23 cellular contexts compared by ENCODE assay signal in the genomic region with DNA sequence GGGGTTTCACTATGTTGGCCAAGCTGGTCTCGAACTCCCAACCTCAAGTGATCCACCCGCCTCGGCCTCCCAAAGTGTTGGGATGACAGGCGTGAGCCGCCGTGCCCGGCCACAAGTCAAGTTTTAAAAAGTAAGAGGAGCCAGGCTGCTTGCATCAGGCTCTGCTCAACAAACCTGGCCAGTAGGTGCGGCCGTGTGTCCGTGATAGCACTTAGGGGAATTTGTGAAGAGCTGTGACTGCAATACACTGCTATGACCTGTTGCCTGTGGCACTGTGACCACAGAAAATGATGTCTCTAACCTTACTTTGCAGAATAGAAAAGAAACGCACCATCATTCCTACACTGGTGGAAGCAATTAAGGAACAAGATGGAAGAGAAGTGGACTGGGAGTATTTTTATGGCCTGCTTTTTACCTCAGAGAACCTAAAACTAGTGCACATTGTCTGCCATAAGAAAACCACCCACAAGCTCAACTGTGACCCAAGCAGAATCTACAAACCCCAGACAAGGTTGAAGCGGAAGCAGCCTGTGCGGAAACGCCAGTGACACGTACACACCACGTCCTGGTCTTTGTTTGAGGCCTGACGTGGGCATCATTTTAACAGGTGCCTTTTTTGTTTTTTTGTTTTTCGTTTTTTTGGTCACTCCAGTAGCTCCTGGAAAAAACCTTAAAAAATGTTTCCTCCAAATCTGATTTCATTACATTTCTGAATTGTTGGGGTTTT. TPM values are rescaled to one million over a fixed set of nuclear protein-coding genes. Genes with fewer than 3 reads are reported as not detected.
DNase-seq lines count a peak whose midpoint lies in the region; ATAC-seq, FAIRE-seq and TF ChIP-seq lines count a peak whose summit lies in the region.
"Had no signal": no experiment of that assay in that cellular context is flagged by ENCODE, and none has a peak within 500 bp of the region (broad histone marks: within the 10 kb centered on the region; RNA-seq: fewer than 3 reads in every experiment).

No MANE protein-coding gene starts in this region.

- no peak overlapping the region for H3K27ac ChIP-seq in CD4-positive, alpha-beta T cell (ENCODE audit: low read depth, low read length)
- H3K27ac ChIP-seq in CD4-positive, alpha-beta memory T cell (ENCODE audit: low read depth, low read length): no peak overlapping the region
- no peak overlapping the region for H3K27ac ChIP-seq in kidney (ENCODE audit: low read depth in 2 of 2, low read length in 2 of 2)
- H3K27ac ChIP-seq: BLaER1 treated with 17β-estradiol and CSF1 and Interleukin-3, amounts not matched to agents 10 nM and 100 nM; hepatocyte; PC-9; testis had no signal

- peak overlapping the region; percentile 43 for H3K27ac Mint-ChIP-seq in CD4-positive, alpha-beta T cell
- H3K27ac Mint-ChIP-seq in CD4-positive, alpha-beta memory T cell: peak overlapping the region; percentile 42 to 91 (median 72)
- peak overlapping the region; percentile 76 for H3K27ac Mint-ChIP-seq in activated CD8-positive, alpha-beta T cell treated with anti-CD3 and anti-CD28 coated beads for 36 hours
- peak overlapping the region in 1 of 2 donors; percentile 67 for H3K27ac Mint-ChIP-seq in stimulated activated naive CD8-positive, alpha-beta T cell treated with anti-CD3 and anti-CD28 coated beads, Interleukin-15, amount 100 ng/mL, for 72 hours
- H3K27ac Mint-ChIP-seq: brain, GM23338 had no signal

- H3K4me3 Mint-ChIP-seq in CD4-positive, alpha-beta T cell: no peak overlapping the region
- H3K4me3 Mint-ChIP-seq in CD4-positive, alpha-beta memory T cell: peak overlapping the region in 2 of 8 donors; percentile 25 to 43
- H3K4me3 Mint-ChIP-seq in activated CD8-positive, alpha-beta T cell treated with anti-CD3 and anti-CD28 coated beads for 36 hours: no peak overlapping the region
- H3K4me3 Mint-ChIP-seq in stimulated activated naive CD8-positive, alpha-beta T cell treated with anti-CD3 and anti-CD28 coated beads, Interleukin-15, amount 100 ng/mL, for 72 hours: no peak overlapping the region
- H3K4me3 Mint-ChIP-seq: brain, GM23338 had no signal

- no peaks in the 10 kb centered on the region for H3K27me3 ChIP-seq in CD4-positive, alpha-beta T cell (ENCODE audit: control insufficient read depth, insufficient read depth, low read length)
- H3K27me3 ChIP-seq in CD4-positive, alpha-beta memory T cell (ENCODE audit: insufficient read depth, low read length): no peaks in the 10 kb centered on the region
- H3K27me3 ChIP-seq: BLaER1 treated with 17β-estradiol and CSF1 and Interleukin-3, amounts not matched to agents 10 nM and 100 nM; hepatocyte; testis had no signal

- peaks cover 33% of the 10 kb centered on the region for H3K36me3 ChIP-seq in CD4-positive, alpha-beta memory T cell (ENCODE audit: insufficient read depth, low read length)
- H3K36me3 ChIP-seq in kidney (ENCODE audit: control insufficient read depth in 1 of 2, insufficient read depth in 2 of 2, low read length in 2 of 2): peaks cover 15 to 18% of the 10 kb centered on the region in 2 donors

- no peaks in the 10 kb centered on the region for H3K27me3 Mint-ChIP-seq in CD4-positive, alpha-beta T cell
- H3K27me3 Mint-ChIP-seq in CD4-positive, alpha-beta memory T cell: no peaks in the 10 kb centered on the region
- H3K27me3 Mint-ChIP-seq in activated CD8-positive, alpha-beta T cell treated with anti-CD3 and anti-CD28 coated beads for 36 hours: no peaks in the 10 kb centered on the region
- H3K27me3 Mint-ChIP-seq in stimulated activated naive CD8-positive, alpha-beta T cell treated with anti-CD3 and anti-CD28 coated beads, Interleukin-15, amount 100 ng/mL, for 72 hours: no peaks in the 10 kb centered on the region
- H3K27me3 Mint-ChIP-seq: brain had no signal

- CTCF ChIA-PET in CD4-positive, alpha-beta T cell (lab: Charles Lee): no interaction called here
- CTCF ChIA-PET in CD4-positive, alpha-beta memory T cell (lab: Charles Lee; ENCODE audit: partially characterized antibody): no interaction called here
- CTCF ChIA-PET in activated CD8-positive, alpha-beta T cell treated with anti-CD3 and anti-CD28 coated beads for 36 hours (lab: Charles Lee): interaction anchor here (1.1 to 1.3 kb wide), 2 partner anchors 10 to 16 kb away, joined by 3 to 5 read pairs; partner anchors contain the start of gene C1orf174

- no peak for FAIRE-seq in kidney (lab: Jason Lieb, UNC)
- FAIRE-seq: G401.6 had no signal

- peaks cover 7% of the 10 kb centered on the region for H3K9me3 ChIP-seq in CD4-positive, alpha-beta T cell (ENCODE audit: control insufficient read depth, low read length)
- H3K9me3 ChIP-seq in CD4-positive, alpha-beta memory T cell (ENCODE audit: control insufficient read depth in 1 of 2, low read length in 2 of 2): no peaks in the 10 kb centered on the region
- peaks cover 3 to 11% of the 10 kb centered on the region in 2 donors for H3K9me3 ChIP-seq in kidney (ENCODE audit: control insufficient read depth in 1 of 2, low read length in 2 of 2)
- H3K9me3 ChIP-seq: testis had no signal

- POLR2A ChIA-PET in CD4-positive, alpha-beta T cell (lab: Charles Lee): no interaction called here
- POLR2A ChIA-PET in CD4-positive, alpha-beta memory T cell (lab: Charles Lee; ENCODE audit: partially characterized antibody): interaction anchor here (0.8 to 2.1 kb wide), 2 partner anchors 17 to 18 kb away, joined by 3 to 8 read pairs; partner anchors contain the start of gene C1orf174
- POLR2A ChIA-PET in activated CD8-positive, alpha-beta T cell treated with anti-CD3 and anti-CD28 coated beads for 36 hours (lab: Charles Lee): interaction anchor here (0.8 to 1.3 kb wide), 2 partner anchors 26 to 28 kb away, joined by 3 read pairs; partner anchors contain the start of gene DFFB

- peaks cover 5% of the 10 kb centered on the region for H3K4me1 Mint-ChIP-seq in CD4-positive, alpha-beta T cell (ENCODE audit: low read depth)
- peaks cover 4 to 5% (median 4%) of the 10 kb centered on the region in 4 donors for H3K4me1 Mint-ChIP-seq in CD4-positive, alpha-beta memory T cell
- H3K4me1 Mint-ChIP-seq in activated CD8-positive, alpha-beta T cell treated with anti-CD3 and anti-CD28 coated beads for 36 hours (ENCODE audit: low read depth): peaks cover 6% of the 10 kb centered on the region
- H3K4me1 Mint-ChIP-seq in stimulated activated naive CD8-positive, alpha-beta T cell treated with anti-CD3 and anti-CD28 coated beads, Interleukin-15, amount 100 ng/mL, for 72 hours: peaks cover 16% of the 10 kb centered on the region
- H3K4me1 Mint-ChIP-seq: brain, GM23338 had no signal

- ATAC-seq in CD4-positive, alpha-beta T cell (ENCODE audit: poor library complexity): peak; percentile 78
- ATAC-seq in activated CD8-positive, alpha-beta T cell treated with anti-CD3 and anti-CD28 coated beads for 36 hours: peak; percentile 65
- ATAC-seq in GM21528 (IDR thresholded peaks at IDR 0.05; ENCODE audit: low FRiP score, unreplicated experiment): no peak
- no peak for ATAC-seq in stimulated activated naive CD8-positive, alpha-beta T cell treated with anti-CD3 and anti-CD28 coated beads, Interleukin-15, amount 100 ng/mL, for 72 hours
- ATAC-seq: GM23338, left cardiac atrium, mucosa of descending colon, Right ventricle myocardium inferior had no signal

- TF ChIP-seq CTCF in CD4-positive, alpha-beta T cell (IDR thresholded peaks at IDR 0.05): no peak
- TF ChIP-seq CTCF in activated CD8-positive, alpha-beta T cell treated with anti-CD3 and anti-CD28 coated beads for 36 hours (IDR thresholded peaks at IDR 0.05): no peak
- TF ChIP-seq CTCF in kidney (IDR thresholded peaks at IDR 0.05; ENCODE audit: borderline replicate concordance, extremely low read depth, insufficient read depth): no peak

- H3K4me1 ChIP-seq in CD4-positive, alpha-beta memory T cell (ENCODE audit: insufficient read depth, low read length): no peaks in the 10 kb centered on the region
- peaks cover 0 to 3% of the 10 kb centered on the region in 2 donors for H3K4me1 ChIP-seq in kidney (ENCODE audit: control insufficient read depth in 1 of 2, insufficient read depth in 1 of 2, low read depth in 1 of 2, low read length in 2 of 2)
- H3K4me1 ChIP-seq: testis had no signal

- H3K9me3 Mint-ChIP-seq in CD4-positive, alpha-beta T cell: no peaks in the 10 kb centered on the region
- peaks cover 0 to 9% (median under 1%) of the 10 kb centered on the region in 8 donors for H3K9me3 Mint-ChIP-seq in CD4-positive, alpha-beta memory T cell
- peaks cover 3% of the 10 kb centered on the region for H3K9me3 Mint-ChIP-seq in activated CD8-positive, alpha-beta T cell treated with anti-CD3 and anti-CD28 coated beads for 36 hours
- H3K9me3 Mint-ChIP-seq in stimulated activated naive CD8-positive, alpha-beta T cell treated with anti-CD3 and anti-CD28 coated beads, Interleukin-15, amount 100 ng/mL, for 72 hours: peaks cover 0 to 8% of the 10 kb centered on the region in 2 donors

- intact Hi-C loops in CD4-positive, alpha-beta T cell (cut with DNase I, micrococcal nuclease): no loop called here
- intact Hi-C loops in CD4-positive, alpha-beta memory T cell (cut with micrococcal nuclease): no loop called here
- intact Hi-C loops in activated CD8-positive, alpha-beta T cell treated with anti-CD3 and anti-CD28 coated beads for 36 hours (cut with micrococcal nuclease): no loop called here
- intact Hi-C loops in kidney (cut with DNase I): no loop called here

- DNase-seq in CD4-positive, alpha-beta T cell: no peak
- DNase-seq in CD4-positive, alpha-beta memory T cell: peak; percentile 26 to 68 (median 32)
- DNase-seq in activated CD8-positive, alpha-beta T cell treated with anti-CD3 and anti-CD28 coated beads for 36 hours: peak; percentile 15
- DNase-seq in kidney: peak; percentile 29
- no peak for DNase-seq in AG20443 (ENCODE audit: low spot score)
- DNase-seq in stimulated activated CD4-positive, alpha-beta T cell treated with anti-CD3 and anti-CD28 coated beads, Interleukin-15, amount 100 ng/mL, for 24 hours: no peak
- DNase-seq in stimulated activated naive CD8-positive, alpha-beta T cell treated with anti-CD3 and anti-CD28 coated beads, Interleukin-15, amount 100 ng/mL, for 72 hours: no peak
- DNase-seq: activated gamma-delta T cell; left cardiac atrium; NCI-H1436 treated with DMSO at 0.1 percent for 48 hours; NCI-H345; NCI-H69; PC-9; stimulated activated naive CD4-positive, alpha-beta T cell treated with Interleukin-2 at 50 U/mL for 16 hours; testis had no signal

- no peak overlapping the region for H3K4me3 ChIP-seq in CD4-positive, alpha-beta memory T cell (ENCODE audit: low read length in 2 of 2)
- no peak overlapping the region for H3K4me3 ChIP-seq in kidney (ENCODE audit: low read length in 2 of 2)
- H3K4me3 ChIP-seq: BLaER1 treated with 17β-estradiol and CSF1 and Interleukin-3, amounts not matched to agents 10 nM and 100 nM; GM23338; hepatocyte; mucosa of descending colon; PC-9; testis had no signal

- H3K9ac ChIP-seq in kidney (ENCODE audit: low read length in 2 of 2): no peak overlapping the region
- H3K9ac ChIP-seq: BLaER1 treated with 17β-estradiol and CSF1 and Interleukin-3, amounts not matched to agents 10 nM and 100 nM had no signal

- peaks cover 82% of the 10 kb centered on the region for H3K36me3 Mint-ChIP-seq in CD4-positive, alpha-beta T cell (ENCODE audit: low read depth)
- peaks cover 52 to 56% of the 10 kb centered on the region in 2 donors for H3K36me3 Mint-ChIP-seq in CD4-positive, alpha-beta memory T cell
- peaks cover 35% of the 10 kb centered on the region for H3K36me3 Mint-ChIP-seq in activated CD8-positive, alpha-beta T cell treated with anti-CD3 and anti-CD28 coated beads for 36 hours (ENCODE audit: low read depth)

RNA-seq across cellular contexts. Expression of gene C1orf174, which starts 16.7 kb away (rescaled TPM):
- total RNA-seq in CD4-positive, alpha-beta T cell: 10 to 100 TPM; 16.8 to 18.5 TPM
- total RNA-seq in CD4-positive, alpha-beta memory T cell: 10 to 100 TPM; 34.6 to 36.0 TPM
- polyA plus RNA-seq in CD4-positive, alpha-beta memory T cell: 10 to 100 TPM; 21.8 to 33.9 TPM
- total RNA-seq in activated CD8-positive, alpha-beta T cell treated with anti-CD3 and anti-CD28 coated beads for 36 hours: 10 to 100 TPM; 43.7 to 44.0 TPM
- 16.8 TPM for total RNA-seq in kidney
- polyA plus RNA-seq in kidney (ENCODE audit: insufficient read depth, low read depth, low replicate concordance): 15.9 TPM

RNA-seq across cellular contexts. Expression of gene DFFB, which starts 26.1 kb away (rescaled TPM):
- 1 to 10 TPM; 6.7 to 6.8 TPM for total RNA-seq in CD4-positive, alpha-beta T cell
- 10 to 100 TPM; 23.2 to 26.1 TPM for total RNA-seq in CD4-positive, alpha-beta memory T cell
- polyA plus RNA-seq in CD4-positive, alpha-beta memory T cell: 10 to 100 TPM in 1 of 2 donors, 1 to 10 TPM in 1; 8.2 to 13.0 TPM
- 1 to 10 TPM; 9.3 to 9.7 TPM for total RNA-seq in activated CD8-positive, alpha-beta T cell treated with anti-CD3 and anti-CD28 coated beads for 36 hours
- 8.2 TPM for total RNA-seq in kidney
- polyA plus RNA-seq in kidney (ENCODE audit: insufficient read depth, low read depth, low replicate concordance): 5.6 TPM

RNA-seq across cellular contexts. Expression of gene CEP104, which starts 26.3 kb away (rescaled TPM):
- 10 to 100 TPM; 16.6 to 20.5 TPM for total RNA-seq in CD4-positive, alpha-beta T cell
- total RNA-seq in CD4-positive, alpha-beta memory T cell: 10 to 100 TPM; 64.0 to 64.4 TPM
- 10 to 100 TPM; 10.3 to 30.7 TPM for polyA plus RNA-seq in CD4-positive, alpha-beta memory T cell
- total RNA-seq in activated CD8-positive, alpha-beta T cell treated with anti-CD3 and anti-CD28 coated beads for 36 hours: 10 to 100 TPM; 29.3 to 29.8 TPM
- total RNA-seq in kidney: 51.2 TPM
- 11.1 TPM for polyA plus RNA-seq in kidney (ENCODE audit: insufficient read depth, low read depth, low replicate concordance)

Comparison
In these comparisons a context has a peak if more than half of its experiments do, and no peak if none do; other contexts are left out.
1. ATAC-seq: peak in CD4-positive, alpha-beta T cell (single experiment) and activated CD8-positive, alpha-beta T cell treated with anti-CD3 and anti-CD28 coated beads for 36 hours (single experiment); none in GM21528 (single experiment) and stimulated activated naive CD8-positive, alpha-beta T cell treated with anti-CD3 and anti-CD28 coated beads, Interleukin-15, amount 100 ng/mL, for 72 hours (single experiment).
2. DNase-seq: peak in CD4-positive, alpha-beta memory T cell (5 of 5), activated CD8-positive, alpha-beta T cell treated with anti-CD3 and anti-CD28 coated beads for 36 hours (single experiment) and kidney (single experiment); none in CD4-positive, alpha-beta T cell (0 of 10), AG20443 (single experiment), stimulated activated CD4-positive, alpha-beta T cell treated with anti-CD3 and anti-CD28 coated beads, Interleukin-15, amount 100 ng/mL, for 24 hours (single experiment) and stimulated activated naive CD8-positive, alpha-beta T cell treated with anti-CD3 and anti-CD28 coated beads, Interleukin-15, amount 100 ng/mL, for 72 hours (0 of 2).